ENCODE assay signal across 2 cellular contexts in the genomic region with DNA sequence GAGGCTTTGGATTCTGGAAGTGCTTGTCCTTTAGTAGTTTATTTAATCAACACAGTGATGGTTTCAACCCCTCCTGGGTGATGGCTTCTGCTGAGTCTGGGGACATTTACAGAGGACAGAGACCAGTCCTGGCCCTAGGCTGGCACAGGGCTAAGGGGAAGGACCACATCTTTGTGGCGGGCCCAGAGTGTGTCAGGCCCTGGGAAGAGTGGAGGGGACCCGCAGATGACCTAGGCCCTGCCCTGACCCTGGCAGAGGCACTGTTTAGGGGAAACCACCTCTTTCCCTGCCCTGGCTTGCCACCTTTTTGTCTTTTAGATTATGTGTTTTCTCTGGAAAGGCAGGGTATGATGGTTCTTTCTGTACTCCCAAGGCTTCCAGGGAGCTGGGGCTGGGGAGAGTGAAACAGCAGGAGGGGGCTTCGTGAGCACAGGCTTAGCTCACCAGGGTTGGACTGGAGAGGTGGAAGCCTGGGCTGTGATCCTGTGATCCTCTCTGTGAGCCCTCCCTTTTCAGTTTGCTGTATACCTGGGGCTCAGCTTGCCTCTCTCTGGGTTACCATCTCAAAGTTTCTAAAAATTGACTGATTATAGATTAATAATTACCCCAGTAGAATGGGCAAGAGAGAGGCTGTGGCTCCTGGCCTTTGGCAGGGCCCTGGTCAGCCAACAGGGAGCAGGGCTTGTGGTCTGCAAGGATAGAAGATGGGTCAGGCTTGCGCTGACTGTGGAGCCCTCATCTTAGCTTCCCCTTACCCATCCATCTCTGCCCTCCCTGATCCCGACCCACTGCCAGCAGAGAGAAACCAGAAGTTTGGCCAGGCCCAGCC.
TF ChIP-seq lines count a peak whose summit lies in the region.

No MANE protein-coding gene starts in this region.

TF ChIP-seq in IMR-90, 13 proteins besides CTCF, POLR2A, EP300 and RAD21 (continued from another document):
- TF ChIP-seq CHD1 (IDR thresholded peaks at IDR 0.05; ENCODE audit: low read depth, low read length) (no peak), RCOR1 (IDR thresholded peaks at IDR 0.05; ENCODE audit: insufficient replicate concordance, low read length) (no peak), MXI1 (IDR thresholded peaks at IDR 0.05; ENCODE audit: borderline replicate concordance, low read depth, low read length) (no peak), CEBPB (IDR thresholded peaks at IDR 0.05; ENCODE audit: low read depth, low read length) (no peak), SMC3 (IDR thresholded peaks at IDR 0.05; ENCODE audit: low read depth, low read length) (no peak), NFE2L2 (IDR thresholded peaks at IDR 0.05; ENCODE audit: low read depth, low read length) (no peak), FOS (IDR thresholded peaks at IDR 0.05; ENCODE audit: low read depth, low read length) (no peak)
- TF ChIP-seq, protein P1, sequence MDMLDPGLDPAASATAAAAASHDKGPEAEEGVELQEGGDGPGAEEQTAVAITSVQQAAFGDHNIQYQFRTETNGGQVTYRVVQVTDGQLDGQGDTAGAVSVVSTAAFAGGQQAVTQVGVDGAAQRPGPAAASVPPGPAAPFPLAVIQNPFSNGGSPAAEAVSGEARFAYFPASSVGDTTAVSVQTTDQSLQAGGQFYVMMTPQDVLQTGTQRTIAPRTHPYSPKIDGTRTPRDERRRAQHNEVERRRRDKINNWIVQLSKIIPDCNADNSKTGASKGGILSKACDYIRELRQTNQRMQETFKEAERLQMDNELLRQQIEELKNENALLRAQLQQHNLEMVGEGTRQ (IDR thresholded peaks at IDR 0.05; ENCODE audit: low read depth, low read length), result no peak
- TF ChIP-seq, protein P2, sequence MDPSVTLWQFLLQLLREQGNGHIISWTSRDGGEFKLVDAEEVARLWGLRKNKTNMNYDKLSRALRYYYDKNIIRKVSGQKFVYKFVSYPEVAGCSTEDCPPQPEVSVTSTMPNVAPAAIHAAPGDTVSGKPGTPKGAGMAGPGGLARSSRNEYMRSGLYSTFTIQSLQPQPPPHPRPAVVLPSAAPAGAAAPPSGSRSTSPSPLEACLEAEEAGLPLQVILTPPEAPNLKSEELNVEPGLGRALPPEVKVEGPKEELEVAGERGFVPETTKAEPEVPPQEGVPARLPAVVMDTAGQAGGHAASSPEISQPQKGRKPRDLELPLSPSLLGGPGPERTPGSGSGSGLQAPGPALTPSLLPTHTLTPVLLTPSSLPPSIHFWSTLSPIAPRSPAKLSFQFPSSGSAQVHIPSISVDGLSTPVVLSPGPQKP (IDR thresholded peaks at IDR 0.05; ENCODE audit: borderline replicate concordance, low read depth, low read length), result no peak
TF ChIP-seq in IMR-90: peak in this region for 0.

TF ChIP-seq in WTC11, 78 proteins besides CTCF, POLR2A, EP300 and RAD21:
- TF ChIP-seq, protein P3, sequence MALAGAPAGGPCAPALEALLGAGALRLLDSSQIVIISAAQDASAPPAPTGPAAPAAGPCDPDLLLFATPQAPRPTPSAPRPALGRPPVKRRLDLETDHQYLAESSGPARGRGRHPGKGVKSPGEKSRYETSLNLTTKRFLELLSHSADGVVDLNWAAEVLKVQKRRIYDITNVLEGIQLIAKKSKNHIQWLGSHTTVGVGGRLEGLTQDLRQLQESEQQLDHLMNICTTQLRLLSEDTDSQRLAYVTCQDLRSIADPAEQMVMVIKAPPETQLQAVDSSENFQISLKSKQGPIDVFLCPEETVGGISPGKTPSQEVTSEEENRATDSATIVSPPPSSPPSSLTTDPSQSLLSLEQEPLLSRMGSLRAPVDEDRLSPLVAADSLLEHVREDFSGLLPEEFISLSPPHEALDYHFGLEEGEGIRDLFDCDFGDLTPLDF (CRISPR knock-in tag; IDR thresholded peaks at IDR 0.05), result no peak
- TF ChIP-seq, protein P4, sequence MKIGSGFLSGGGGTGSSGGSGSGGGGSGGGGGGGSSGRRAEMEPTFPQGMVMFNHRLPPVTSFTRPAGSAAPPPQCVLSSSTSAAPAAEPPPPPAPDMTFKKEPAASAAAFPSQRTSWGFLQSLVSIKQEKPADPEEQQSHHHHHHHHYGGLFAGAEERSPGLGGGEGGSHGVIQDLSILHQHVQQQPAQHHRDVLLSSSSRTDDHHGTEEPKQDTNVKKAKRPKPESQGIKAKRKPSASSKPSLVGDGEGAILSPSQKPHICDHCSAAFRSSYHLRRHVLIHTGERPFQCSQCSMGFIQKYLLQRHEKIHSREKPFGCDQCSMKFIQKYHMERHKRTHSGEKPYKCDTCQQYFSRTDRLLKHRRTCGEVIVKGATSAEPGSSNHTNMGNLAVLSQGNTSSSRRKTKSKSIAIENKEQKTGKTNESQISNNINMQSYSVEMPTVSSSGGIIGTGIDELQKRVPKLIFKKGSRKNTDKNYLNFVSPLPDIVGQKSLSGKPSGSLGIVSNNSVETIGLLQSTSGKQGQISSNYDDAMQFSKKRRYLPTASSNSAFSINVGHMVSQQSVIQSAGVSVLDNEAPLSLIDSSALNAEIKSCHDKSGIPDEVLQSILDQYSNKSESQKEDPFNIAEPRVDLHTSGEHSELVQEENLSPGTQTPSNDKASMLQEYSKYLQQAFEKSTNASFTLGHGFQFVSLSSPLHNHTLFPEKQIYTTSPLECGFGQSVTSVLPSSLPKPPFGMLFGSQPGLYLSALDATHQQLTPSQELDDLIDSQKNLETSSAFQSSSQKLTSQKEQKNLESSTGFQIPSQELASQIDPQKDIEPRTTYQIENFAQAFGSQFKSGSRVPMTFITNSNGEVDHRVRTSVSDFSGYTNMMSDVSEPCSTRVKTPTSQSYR (CRISPR knock-in tag; IDR thresholded peaks at IDR 0.05), result no peak
- TF ChIP-seq, protein P5, sequence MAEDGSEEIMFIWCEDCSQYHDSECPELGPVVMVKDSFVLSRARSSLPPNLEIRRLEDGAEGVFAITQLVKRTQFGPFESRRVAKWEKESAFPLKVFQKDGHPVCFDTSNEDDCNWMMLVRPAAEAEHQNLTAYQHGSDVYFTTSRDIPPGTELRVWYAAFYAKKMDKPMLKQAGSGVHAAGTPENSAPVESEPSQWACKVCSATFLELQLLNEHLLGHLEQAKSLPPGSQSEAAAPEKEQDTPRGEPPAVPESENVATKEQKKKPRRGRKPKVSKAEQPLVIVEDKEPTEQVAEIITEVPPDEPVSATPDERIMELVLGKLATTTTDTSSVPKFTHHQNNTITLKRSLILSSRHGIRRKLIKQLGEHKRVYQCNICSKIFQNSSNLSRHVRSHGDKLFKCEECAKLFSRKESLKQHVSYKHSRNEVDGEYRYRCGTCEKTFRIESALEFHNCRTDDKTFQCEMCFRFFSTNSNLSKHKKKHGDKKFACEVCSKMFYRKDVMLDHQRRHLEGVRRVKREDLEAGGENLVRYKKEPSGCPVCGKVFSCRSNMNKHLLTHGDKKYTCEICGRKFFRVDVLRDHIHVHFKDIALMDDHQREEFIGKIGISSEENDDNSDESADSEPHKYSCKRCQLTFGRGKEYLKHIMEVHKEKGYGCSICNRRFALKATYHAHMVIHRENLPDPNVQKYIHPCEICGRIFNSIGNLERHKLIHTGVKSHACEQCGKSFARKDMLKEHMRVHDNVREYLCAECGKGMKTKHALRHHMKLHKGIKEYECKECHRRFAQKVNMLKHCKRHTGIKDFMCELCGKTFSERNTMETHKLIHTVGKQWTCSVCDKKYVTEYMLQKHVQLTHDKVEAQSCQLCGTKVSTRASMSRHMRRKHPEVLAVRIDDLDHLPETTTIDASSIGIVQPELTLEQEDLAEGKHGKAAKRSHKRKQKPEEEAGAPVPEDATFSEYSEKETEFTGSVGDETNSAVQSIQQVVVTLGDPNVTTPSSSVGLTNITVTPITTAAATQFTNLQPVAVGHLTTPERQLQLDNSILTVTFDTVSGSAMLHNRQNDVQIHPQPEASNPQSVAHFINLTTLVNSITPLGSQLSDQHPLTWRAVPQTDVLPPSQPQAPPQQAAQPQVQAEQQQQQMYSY (CRISPR knock-in tag; IDR thresholded peaks at IDR 0.05), result no peak
- TF ChIP-seq ELF4 (CRISPR knock-in tag; IDR thresholded peaks at IDR 0.05; ENCODE audit: low read depth) (no peak), NR2C2 (CRISPR knock-in tag; IDR thresholded peaks at IDR 0.05) (no peak), ZNF138 (CRISPR knock-in tag; conservative IDR thresholded peaks at IDR 0.05) (no peak), NFATC4 (CRISPR knock-in tag; IDR thresholded peaks at IDR 0.05) (no peak), NR1H2 (CRISPR knock-in tag; IDR thresholded peaks at IDR 0.05) (no peak), FOXJ3 (CRISPR knock-in tag; IDR thresholded peaks at IDR 0.05; ENCODE audit: borderline replicate concordance) (no peak), NFYB (CRISPR knock-in tag; conservative IDR thresholded peaks at IDR 0.05; ENCODE audit: low read depth) (no peak), ETV6 (CRISPR knock-in tag; IDR thresholded peaks at IDR 0.05) (no peak), HMGA2 (CRISPR knock-in tag; IDR thresholded peaks at IDR 0.05) (no peak)
- TF ChIP-seq, protein P1 (CRISPR knock-in tag; IDR thresholded peaks at IDR 0.05), result no peak
- TF ChIP-seq, protein P6, sequence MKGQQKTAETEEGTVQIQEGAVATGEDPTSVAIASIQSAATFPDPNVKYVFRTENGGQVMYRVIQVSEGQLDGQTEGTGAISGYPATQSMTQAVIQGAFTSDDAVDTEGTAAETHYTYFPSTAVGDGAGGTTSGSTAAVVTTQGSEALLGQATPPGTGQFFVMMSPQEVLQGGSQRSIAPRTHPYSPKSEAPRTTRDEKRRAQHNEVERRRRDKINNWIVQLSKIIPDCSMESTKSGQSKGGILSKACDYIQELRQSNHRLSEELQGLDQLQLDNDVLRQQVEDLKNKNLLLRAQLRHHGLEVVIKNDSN (CRISPR knock-in tag; IDR thresholded peaks at IDR 0.05), result no peak
- TF ChIP-seq, protein P7, sequence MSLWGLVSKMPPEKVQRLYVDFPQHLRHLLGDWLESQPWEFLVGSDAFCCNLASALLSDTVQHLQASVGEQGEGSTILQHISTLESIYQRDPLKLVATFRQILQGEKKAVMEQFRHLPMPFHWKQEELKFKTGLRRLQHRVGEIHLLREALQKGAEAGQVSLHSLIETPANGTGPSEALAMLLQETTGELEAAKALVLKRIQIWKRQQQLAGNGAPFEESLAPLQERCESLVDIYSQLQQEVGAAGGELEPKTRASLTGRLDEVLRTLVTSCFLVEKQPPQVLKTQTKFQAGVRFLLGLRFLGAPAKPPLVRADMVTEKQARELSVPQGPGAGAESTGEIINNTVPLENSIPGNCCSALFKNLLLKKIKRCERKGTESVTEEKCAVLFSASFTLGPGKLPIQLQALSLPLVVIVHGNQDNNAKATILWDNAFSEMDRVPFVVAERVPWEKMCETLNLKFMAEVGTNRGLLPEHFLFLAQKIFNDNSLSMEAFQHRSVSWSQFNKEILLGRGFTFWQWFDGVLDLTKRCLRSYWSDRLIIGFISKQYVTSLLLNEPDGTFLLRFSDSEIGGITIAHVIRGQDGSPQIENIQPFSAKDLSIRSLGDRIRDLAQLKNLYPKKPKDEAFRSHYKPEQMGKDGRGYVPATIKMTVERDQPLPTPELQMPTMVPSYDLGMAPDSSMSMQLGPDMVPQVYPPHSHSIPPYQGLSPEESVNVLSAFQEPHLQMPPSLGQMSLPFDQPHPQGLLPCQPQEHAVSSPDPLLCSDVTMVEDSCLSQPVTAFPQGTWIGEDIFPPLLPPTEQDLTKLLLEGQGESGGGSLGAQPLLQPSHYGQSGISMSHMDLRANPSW (CRISPR knock-in tag; conservative IDR thresholded peaks at IDR 0.05; ENCODE audit: low read depth), result no peak
